1 cellular context compared by ENCODE assay signal in the genomic region with DNA sequence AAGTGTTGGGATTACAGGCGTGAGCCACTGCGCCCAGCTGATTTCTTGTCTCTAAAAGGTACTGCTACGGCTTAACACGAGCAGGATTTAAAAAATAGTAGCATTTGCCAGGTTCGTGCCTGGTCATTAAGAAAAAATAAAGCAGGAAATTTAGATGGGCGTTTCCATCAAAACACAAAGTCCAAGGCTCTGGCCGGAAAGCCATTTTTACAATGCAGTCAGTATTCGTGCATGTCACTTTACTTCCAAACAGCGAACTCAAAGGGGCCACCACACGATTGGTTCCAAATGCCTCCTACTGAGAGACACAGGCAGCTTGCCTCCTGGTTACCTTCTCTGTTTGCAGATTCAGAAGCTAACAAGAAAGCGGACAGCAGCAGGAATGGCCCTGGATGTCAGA.
TF ChIP-seq lines count a peak whose summit lies in the region.

No MANE protein-coding gene starts in this region.

TF ChIP-seq in HepG2, 621 proteins besides CTCF, POLR2A, EP300 and RAD21:
- TF ChIP-seq PHF8 (CRISPR knock-in tag; IDR thresholded peaks at IDR 0.05) (no peak), NR2F6 (IDR thresholded peaks at IDR 0.05) (no peak), NR2F6 (CRISPR knock-in tag; IDR thresholded peaks at IDR 0.05) (no peak), NFE2 (CRISPR knock-in tag; IDR thresholded peaks at IDR 0.05) (no peak), SMYD3 (CRISPR knock-in tag; IDR thresholded peaks at IDR 0.05) (no peak)
- TF ChIP-seq, protein P1, sequence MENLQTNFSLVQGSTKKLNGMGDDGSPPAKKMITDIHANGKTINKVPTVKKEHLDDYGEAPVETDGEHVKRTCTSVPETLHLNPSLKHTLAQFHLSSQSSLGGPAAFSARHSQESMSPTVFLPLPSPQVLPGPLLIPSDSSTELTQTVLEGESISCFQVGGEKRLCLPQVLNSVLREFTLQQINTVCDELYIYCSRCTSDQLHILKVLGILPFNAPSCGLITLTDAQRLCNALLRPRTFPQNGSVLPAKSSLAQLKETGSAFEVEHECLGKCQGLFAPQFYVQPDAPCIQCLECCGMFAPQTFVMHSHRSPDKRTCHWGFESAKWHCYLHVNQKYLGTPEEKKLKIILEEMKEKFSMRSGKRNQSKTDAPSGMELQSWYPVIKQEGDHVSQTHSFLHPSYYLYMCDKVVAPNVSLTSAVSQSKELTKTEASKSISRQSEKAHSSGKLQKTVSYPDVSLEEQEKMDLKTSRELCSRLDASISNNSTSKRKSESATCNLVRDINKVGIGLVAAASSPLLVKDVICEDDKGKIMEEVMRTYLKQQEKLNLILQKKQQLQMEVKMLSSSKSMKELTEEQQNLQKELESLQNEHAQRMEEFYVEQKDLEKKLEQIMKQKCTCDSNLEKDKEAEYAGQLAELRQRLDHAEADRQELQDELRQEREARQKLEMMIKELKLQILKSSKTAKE (CRISPR knock-in tag; IDR thresholded peaks at IDR 0.05; ENCODE audit: borderline replicate concordance): no peak
